Comparison of ENCODE assay signal across 15 cellular contexts in genomic region chr22:42156121-42156520, GRCh38.
"Had no signal": no experiment of that assay in that cellular context is flagged by ENCODE, and none has a peak within 500 bp of the region (broad histone marks: within the 10 kb centered on the region; RNA-seq: fewer than 3 reads in every experiment).

No MANE protein-coding gene starts in this region.

- H3K27me3 Mint-ChIP-seq: activated CD4-positive, alpha-beta memory T cell treated with anti-CD3 and anti-CD28 coated beads, Interleukin-2, amount 10 ng/mL, durations not matched to agents 7 days and 5 days; activated CD4-positive, alpha-beta T cell treated with anti-CD3 and anti-CD28 coated beads for 36 hours; activated naive CD8-positive, alpha-beta T cell treated with anti-CD3 and anti-CD28 coated beads, Interleukin-2, amount 50 U/mL, for 24 hours; naive B cell; stimulated activated memory B cell treated with anti-CD40 and anti-IgM and Interleukin-4, amounts not matched to agents 10 μg/mL and 1 μg/mL and 100 μg/mL, for 72 hours had no signal

- H3K9me3 ChIP-seq: ascending aorta, pancreas, sigmoid colon had no signal

- ATAC-seq: activated CD4-positive, alpha-beta T cell treated with anti-CD3 and anti-CD28 coated beads for 36 hours; activated naive CD8-positive, alpha-beta T cell treated with anti-CD3 and anti-CD28 coated beads, Interleukin-2, amount 50 U/mL, for 24 hours; activated T-cell treated with anti-CD3 and anti-CD28 coated beads, Interleukin-2, amount 50 U/mL, for 4 hours; pancreas; stimulated activated memory B cell treated with anti-CD40 and anti-IgM and Interleukin-4, amounts not matched to agents 10 μg/mL and 1 μg/mL and 100 μg/mL, for 72 hours had no signal

- H3K27ac ChIP-seq: ascending aorta, pancreas, sigmoid colon, WERI-Rb-1 had no signal

- H3K4me3 Mint-ChIP-seq: activated CD4-positive, alpha-beta memory T cell treated with anti-CD3 and anti-CD28 coated beads, Interleukin-2, amount 10 ng/mL, durations not matched to agents 7 days and 5 days; activated CD4-positive, alpha-beta T cell treated with anti-CD3 and anti-CD28 coated beads for 36 hours; activated naive CD8-positive, alpha-beta T cell treated with anti-CD3 and anti-CD28 coated beads, Interleukin-2, amount 50 U/mL, for 24 hours; activated T-cell treated with anti-CD3 and anti-CD28 coated beads, Interleukin-2, amount 50 U/mL, for 4 hours; naive B cell; stimulated activated memory B cell treated with anti-CD40 and anti-IgM and Interleukin-4, amounts not matched to agents 10 μg/mL and 1 μg/mL and 100 μg/mL, for 72 hours had no signal

- H3K27me3 ChIP-seq: ascending aorta, pancreas, sigmoid colon had no signal

- H3K4me1 ChIP-seq: ascending aorta, pancreas, sigmoid colon had no signal

- H3K4me1 Mint-ChIP-seq: activated CD4-positive, alpha-beta T cell treated with anti-CD3 and anti-CD28 coated beads for 36 hours; activated naive CD8-positive, alpha-beta T cell treated with anti-CD3 and anti-CD28 coated beads, Interleukin-2, amount 50 U/mL, for 24 hours; naive B cell; stimulated activated memory B cell treated with anti-CD40 and anti-IgM and Interleukin-4, amounts not matched to agents 10 μg/mL and 1 μg/mL and 100 μg/mL, for 72 hours had no signal

- H3K36me3 ChIP-seq: pancreas had no signal

- H3K4me3 ChIP-seq: ascending aorta, lung, pancreas, sigmoid colon had no signal

- H3K9me3 Mint-ChIP-seq: activated CD4-positive, alpha-beta memory T cell treated with anti-CD3 and anti-CD28 coated beads, Interleukin-2, amount 10 ng/mL, durations not matched to agents 7 days and 5 days; activated naive CD8-positive, alpha-beta T cell treated with anti-CD3 and anti-CD28 coated beads, Interleukin-2, amount 50 U/mL, for 24 hours; activated T-cell treated with anti-CD3 and anti-CD28 coated beads, Interleukin-2, amount 50 U/mL, for 4 hours; naive B cell; stimulated activated memory B cell treated with anti-CD40 and anti-IgM and Interleukin-4, amounts not matched to agents 10 μg/mL and 1 μg/mL and 100 μg/mL, for 72 hours had no signal

- H3K27ac Mint-ChIP-seq: activated CD4-positive, alpha-beta memory T cell treated with anti-CD3 and anti-CD28 coated beads, Interleukin-2, amount 10 ng/mL, durations not matched to agents 7 days and 5 days; activated naive CD8-positive, alpha-beta T cell treated with anti-CD3 and anti-CD28 coated beads, Interleukin-2, amount 50 U/mL, for 24 hours; stimulated activated memory B cell treated with anti-CD40 and anti-IgM and Interleukin-4, amounts not matched to agents 10 μg/mL and 1 μg/mL and 100 μg/mL, for 72 hours had no signal

- DNase-seq: activated CD4-positive, alpha-beta memory T cell treated with anti-CD3 and anti-CD28 coated beads, Interleukin-2, amount 10 ng/mL, durations not matched to agents 7 days and 5 days; activated CD4-positive, alpha-beta T cell treated with anti-CD3 and anti-CD28 coated beads for 36 hours; activated gamma-delta T cell; activated naive CD8-positive, alpha-beta T cell treated with anti-CD3 and anti-CD28 coated beads, Interleukin-2, amount 50 U/mL, for 24 hours; activated T-cell treated with anti-CD3 and anti-CD28 coated beads, Interleukin-2, amount 50 U/mL, for 4 hours; erythroblast; hypothalamus; naive B cell; pancreas; sigmoid colon; stimulated activated CD4-positive, alpha-beta T cell treated with anti-CD3 and anti-CD28 coated beads, Interleukin-2, amount 100 ng/mL, for 24 hours; WERI-Rb-1 had no signal
